ENCODE assay signal across 9 cellular contexts in the genomic region with DNA sequence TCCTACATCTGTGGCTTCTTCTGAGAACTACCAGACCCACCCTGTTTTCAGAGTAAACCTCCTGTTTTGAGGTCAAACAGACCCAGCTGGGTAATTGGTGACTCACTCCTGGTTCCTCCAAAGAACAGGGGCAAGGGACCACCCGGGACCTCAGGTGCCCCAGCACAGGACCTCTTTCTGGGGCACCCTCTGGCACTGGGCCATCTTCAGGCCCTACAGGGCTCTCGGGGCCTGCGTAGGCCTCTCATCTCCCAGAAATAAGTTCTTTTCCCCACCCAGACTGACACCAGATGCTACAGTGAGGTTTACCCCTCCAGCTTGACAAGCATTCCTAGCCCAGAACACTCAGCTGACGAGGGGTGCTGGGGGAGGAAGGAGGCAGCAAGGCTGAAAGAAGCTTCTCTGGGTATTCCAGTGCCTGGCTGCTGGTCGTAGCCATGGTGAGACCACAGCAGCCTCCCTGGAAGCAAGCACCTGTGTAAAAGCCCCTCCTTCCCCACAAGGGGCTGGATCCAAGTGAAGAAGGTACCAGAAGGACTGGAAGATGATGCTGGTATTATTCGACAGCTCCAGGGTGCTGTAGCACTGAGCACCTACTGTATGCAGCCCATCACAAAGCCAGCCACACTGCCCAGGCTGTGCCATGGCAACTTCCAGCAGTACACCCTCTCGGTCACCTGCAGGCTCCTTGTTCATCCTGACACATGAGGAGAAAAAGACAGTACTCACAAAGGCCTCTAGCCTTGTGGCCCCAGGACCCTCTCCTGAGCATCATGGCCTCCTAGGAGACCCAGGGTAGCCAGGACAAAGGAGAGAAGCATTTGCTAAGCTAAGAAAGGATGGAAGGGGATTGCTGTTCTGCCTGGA. TPM values are rescaled to one million over a fixed set of nuclear protein-coding genes. Genes with fewer than 3 reads are reported as not detected.
DNase-seq lines count a peak whose midpoint lies in the region; ATAC-seq, FAIRE-seq and TF ChIP-seq lines count a peak whose summit lies in the region.
"Had no signal": no experiment of that assay in that cellular context is flagged by ENCODE, and none has a peak within 500 bp of the region (broad histone marks: within the 10 kb centered on the region; RNA-seq: fewer than 3 reads in every experiment).

No MANE protein-coding gene starts in this region.

- H3K4me1 Mint-ChIP-seq in stimulated activated memory B cell treated with anti-CD40 and anti-IgM and Interleukin-4, amounts not matched to agents 10 μg/mL and 1 μg/mL and 100 μg/mL, for 72 hours = peaks cover 72% of the 10 kb centered on the region

- ATAC-seq in GM12878 (peak; percentile 0; the same call in 2 of the 3 replicates), foreskin keratinocyte (no peak)
- peak; percentile 67 for ATAC-seq in stimulated activated memory B cell treated with anti-CD40 and anti-IgM and Interleukin-4, amounts not matched to agents 10 μg/mL and 1 μg/mL and 100 μg/mL, for 72 hours

- H4K8ac ChIP-seq in mesendoderm (ENCODE audit: low read depth, low read length) = no peak overlapping the region

- no peak overlapping the region for H2BK120ac ChIP-seq in mesendoderm (ENCODE audit: low read depth, low read length)

- peak overlapping the region; percentile 45; the same call in 1 of the 2 replicates for H2AFZ ChIP-seq in Loucy (ENCODE audit: low read length)
- peak overlapping the region; percentile 36 for H2AFZ ChIP-seq in GM12878 (ENCODE audit: control insufficient read depth, low read depth, low read length)

- SMC1A ChIA-PET in GM12878 (lab: Charles Lee; ENCODE audit: uncharacterized antibody, unreplicated experiment) = interaction anchor here (1.1 to 6.2 kb wide), 5 partner anchors 10 to 43 kb away, joined by 4 to 56 read pairs (median 9); no protein-coding TSS in a partner anchor

- BruUV-seq in GM12878 (replicated peaks; lab: Mats Ljungman, UMichigan) = no TSS peak

- no peak overlapping the region for H2AK5ac ChIP-seq in mesendoderm (ENCODE audit: low read length)

- intact Hi-C loops in GM12878 (cut with micrococcal nuclease; ENCODE audit: unreplicated experiment) = no loop called here

- no peaks in the 10 kb centered on the region for H4K20me1 ChIP-seq in Loucy (ENCODE audit: insufficient read depth, low read length, poor library complexity, severe bottlenecking)
- H4K20me1 ChIP-seq in GM12878 (ENCODE audit: control insufficient read depth, insufficient read depth) = no peaks in the 10 kb centered on the region

- no peaks in the 10 kb centered on the region for H3K27me3 ChIP-seq in Loucy (ENCODE audit: insufficient read depth, low read length, poor library complexity, severe bottlenecking)
- H3K27me3 ChIP-seq in GM12878 (replicated peaks in 1 of 2; ENCODE audit: control insufficient read depth in 2 of 2, insufficient read depth in 2 of 2, low read length in 1 of 2) = no peaks in the 10 kb centered on the region
- peaks cover 44% of the 10 kb centered on the region for H3K27me3 ChIP-seq in foreskin keratinocyte
- H3K27me3 ChIP-seq in mesendoderm (ENCODE audit: insufficient read depth, low read length, poor library complexity) = no peaks in the 10 kb centered on the region

- H3K27ac Mint-ChIP-seq in stimulated activated memory B cell treated with anti-CD40 and anti-IgM and Interleukin-4, amounts not matched to agents 10 μg/mL and 1 μg/mL and 100 μg/mL, for 72 hours = peak overlapping the region; percentile 99

- H3K36me3 ChIP-seq in Loucy (ENCODE audit: insufficient read depth, low read length) (no peaks in the 10 kb centered on the region), GM12878 (ENCODE audit: control insufficient read depth in 2 of 2, insufficient read depth in 2 of 2, low read length in 1 of 2) (peaks cover 0 to 3% of the 10 kb centered on the region in 2 experiments; a peak in 2 of 4 replicates), mesendoderm (ENCODE audit: control insufficient read depth, insufficient read depth, low read length) (no peaks in the 10 kb centered on the region)

- DNase-seq in NCI-H82 (lab: John Stamatoyannopoulos, UW) (peak; percentile 5), NCI-H82 treated with DMSO at 0.1 percent for 48 hours (lab: John Stamatoyannopoulos, UW; ENCODE audit: unreplicated experiment) (no peak), GM12878 (ENCODE audit: low read depth, low spot score) (no peak), foreskin keratinocyte (no peak), NCI-H187 (lab: John Stamatoyannopoulos, UW) (no peak), mesendoderm (no peak)
- DNase-seq: GOT3 had no signal

- H3K4me3 Mint-ChIP-seq in stimulated activated memory B cell treated with anti-CD40 and anti-IgM and Interleukin-4, amounts not matched to agents 10 μg/mL and 1 μg/mL and 100 μg/mL, for 72 hours = peak overlapping the region; percentile 30

- no peak overlapping the region for H2BK15ac ChIP-seq in mesendoderm (replicated peaks; ENCODE audit: low read depth)

- TF ChIP-seq EP300 in GM12878 (IDR thresholded peaks at IDR 0.05; ENCODE audit: borderline replicate concordance in 1 of 2, control insufficient read depth in 1 of 2, low read depth in 2 of 2, low read length in 2 of 2) = no peak

- in situ Hi-C loops in GM12878 (cut with MboI) = no loop called here

- no peak overlapping the region for H3K4ac ChIP-seq in mesendoderm (ENCODE audit: low read depth, low read length)

- 58% methylated on average over 6 of the region's 7 CpGs for WGBS in GM12878 (ENCODE audit: insufficient coverage, insufficient replicate concordance, low lambda C conversion rate, missing lambda C conversion rate)
- no CpG with 5 or more reads among the region's 7 CpGs for WGBS in mesendoderm (ENCODE audit: extremely low coverage, insufficient coverage, low lambda C conversion rate)

- H2BK5ac ChIP-seq in mesendoderm (ENCODE audit: low read length) = no peak overlapping the region

- H3K79me2 ChIP-seq in Loucy (ENCODE audit: insufficient read depth, low read length) (no peaks in the 10 kb centered on the region), GM12878 (ENCODE audit: control insufficient read depth, insufficient read depth, low read length) (peaks cover 12% of the 10 kb centered on the region), mesendoderm (ENCODE audit: control insufficient read depth, insufficient read depth, low read length) (no peaks in the 10 kb centered on the region)

- no peak overlapping the region for H3K56ac ChIP-seq in mesendoderm (ENCODE audit: low read length)

- FAIRE-seq in GM12878 (lab: Jason Lieb, UNC) = no peak

- peak overlapping the region; percentile 93 for H3K27ac ChIP-seq in GM12878 (ENCODE audit: control insufficient read depth, insufficient read depth)
- no peak overlapping the region for H3K27ac ChIP-seq in foreskin keratinocyte
- H3K27ac ChIP-seq in mesendoderm (ENCODE audit: low read depth, low read length) = no peak overlapping the region

- no peak overlapping the region for H3K18ac ChIP-seq in mesendoderm (ENCODE audit: low read length)

- no peaks in the 10 kb centered on the region for H3F3A ChIP-seq in Loucy (ENCODE audit: low read depth)

- H3K23ac ChIP-seq in mesendoderm (ENCODE audit: low read length) = no peak overlapping the region

- no peak overlapping the region for H4K5ac ChIP-seq in mesendoderm (ENCODE audit: low read length)

- H3K9me3 Mint-ChIP-seq in stimulated activated memory B cell treated with anti-CD40 and anti-IgM and Interleukin-4, amounts not matched to agents 10 μg/mL and 1 μg/mL and 100 μg/mL, for 72 hours = peaks cover 3% of the 10 kb centered on the region

- H3K9ac ChIP-seq in Loucy (ENCODE audit: low read depth, low read length, poor library complexity, severe bottlenecking) = peak overlapping the region; percentile 12
- peak overlapping the region; percentile 98 for H3K9ac ChIP-seq in GM12878 (ENCODE audit: control insufficient read depth, insufficient read depth, low read length)
- no peak overlapping the region for H3K9ac ChIP-seq in mesendoderm (ENCODE audit: low read length)

- H3K9me2 ChIP-seq in Loucy (replicated peaks; ENCODE audit: low read depth, low read length) = no peaks in the 10 kb centered on the region

- RAD21 ChIA-PET in GM12878 (lab: Charles Lee; ENCODE audit: unreplicated experiment) = interaction anchor here (0.8 to 4.0 kb wide), 4 partner anchors 10 to 44 kb away, joined by 3 to 51 read pairs (median 13); no protein-coding TSS in a partner anchor

- no peak overlapping the region for H3K4me2 ChIP-seq in Loucy (ENCODE audit: low read depth, low read length, poor library complexity, severe bottlenecking)
- peak overlapping the region; percentile 99 for H3K4me2 ChIP-seq in GM12878 (ENCODE audit: control insufficient read depth, insufficient read depth)
- H3K4me2 ChIP-seq in mesendoderm (ENCODE audit: low read length) = no peak overlapping the region

- no peak for TF ChIP-seq POLR2A in GM12878 (IDR thresholded peaks at IDR 0.05; ENCODE audit: low read depth, low read length)

- no peak for TF ChIP-seq RAD21 in GM12878 (IDR thresholded peaks at IDR 0.05; ENCODE audit: insufficient read depth, low read depth, low read length)

- peaks cover 44% of the 10 kb centered on the region for H3K36me3 Mint-ChIP-seq in stimulated activated memory B cell treated with anti-CD40 and anti-IgM and Interleukin-4, amounts not matched to agents 10 μg/mL and 1 μg/mL and 100 μg/mL, for 72 hours

- no peaks in the 10 kb centered on the region for H3K9me3 ChIP-seq in Loucy (ENCODE audit: insufficient read depth, low read depth, low read length)
- no peaks in the 10 kb centered on the region for H3K9me3 ChIP-seq in GM12878 (replicated peaks; ENCODE audit: control insufficient read depth, insufficient read depth, low read length)

- peaks cover 36% of the 10 kb centered on the region for H3K4me1 ChIP-seq in Loucy (ENCODE audit: insufficient read depth, low read length, poor library complexity, severe bottlenecking)
- H3K4me1 ChIP-seq in GM12878 (ENCODE audit: control insufficient read depth, insufficient read depth, low read length) = peaks cover 34% of the 10 kb centered on the region
- H3K4me1 ChIP-seq in foreskin keratinocyte = no peaks in the 10 kb centered on the region
- H3K4me1 ChIP-seq in mesendoderm (ENCODE audit: control insufficient read depth, low read depth, low read length) = peaks cover 2% of the 10 kb centered on the region

- H3K4me3 ChIP-seq in Loucy (ENCODE audit: low read length, poor library complexity, severe bottlenecking) (no peak overlapping the region), GM12878 (no peak overlapping the region), mesendoderm (ENCODE audit: low read length) (no peak overlapping the region)

- CTCF ChIA-PET in GM12878 (lab: Yijun Ruan, JAX) = interaction anchor here (1.8 to 4.4 kb wide), 3 partner anchors 12 to 44 kb away, joined by 6 to 21 read pairs (median 12); no protein-coding TSS in a partner anchor

- H3K79me1 ChIP-seq in mesendoderm (ENCODE audit: low read length) = no peaks in the 10 kb centered on the region

- TF ChIP-seq CTCF in Loucy (conservative IDR thresholded peaks at IDR 0.05; ENCODE audit: low read length) = no peak
- no peak for TF ChIP-seq CTCF in GM12878 (IDR thresholded peaks at IDR 0.05 in 2 of 3, conservative IDR thresholded peaks at IDR 0.05 in 1 of 3; ENCODE audit: control insufficient read depth in 2 of 3, extremely low read depth in 1 of 3, insufficient read depth in 1 of 3, low read depth in 3 of 3, low read length in 3 of 3)
- TF ChIP-seq CTCF in foreskin keratinocyte (conservative IDR thresholded peaks at IDR 0.05) = no peak

- no peaks in the 10 kb centered on the region for H3K27me3 Mint-ChIP-seq in stimulated activated memory B cell treated with anti-CD40 and anti-IgM and Interleukin-4, amounts not matched to agents 10 μg/mL and 1 μg/mL and 100 μg/mL, for 72 hours

- POLR2A ChIA-PET in GM12878 (lab: Charles Lee) = interaction anchor here (1.6 to 2.1 kb wide), 2 partner anchors 8 to 44 kb away, joined by 5 to 11 read pairs; no protein-coding TSS in a partner anchor

RNA-seq across cellular contexts. Expression of a gene that starts 47.4 kb away (rescaled TPM):
- total RNA-seq in GM12878 (2013; cell fraction: nucleolus; rRNA removed) = 41.8 and 52.8 TPM in 2 replicates
- total RNA-seq in GM12878 (2014; rRNA removed) (67.1 and 72.5 TPM in 2 replicates), GM12878 (2014; rRNA removed; fragmentation: Illumina TruSeq; extraction: Trizol) (29.0 and 29.8 TPM in 2 replicates), GM12878 (2021) (62.4 and 69.0 TPM in 2 replicates), foreskin keratinocyte (not detected in 2 replicates)
- polyA plus RNA-seq in GM12878 (2011; ENCODE audit: low read depth) = 20.4 TPM
- polyA plus RNA-seq in GM12878 (2011; rRNA removed) (0.33 and 0.43 TPM in 2 replicates), GM12878 (2014; fragmentation: Illumina TruSeq; extraction: Trizol) (27.6 and 49.5 TPM in 2 replicates), GM12878 (2014; fragmentation: Nextera tagmentation; extraction: Ambion mirVana) (1 to 10 TPM; 3.3 to 6.5 TPM), GM12878 (2014; rRNA removed) (102 and 104 TPM in 2 replicates), GM12878 (2016; fragmentation: Nextera tagmentation; extraction: Ambion mirVana) (10 to 100 TPM; 31.1 to 37.4 TPM), foreskin keratinocyte (not detected in 2 replicates)
- polyA plus RNA-seq in GM12878 (2011; cell fraction: cytosol; rRNA removed) = 0.55 and 0.76 TPM in 2 replicates
- polyA plus RNA-seq in GM12878 (2011; cell fraction: nucleus; rRNA removed) = 2.6 and 4.4 TPM in 2 replicates
- 48.8 and 49.2 TPM in 2 replicates for polyA plus RNA-seq in GM12878 (2012)
- polyA minus RNA-seq in GM12878 (2011; rRNA and poly(A)+ RNA removed) = 0.15 and 1.2 TPM in 2 replicates
- not detected in 2 replicates for polyA minus RNA-seq in GM12878 (2011; cell fraction: cytosol; rRNA and poly(A)+ RNA removed)
- polyA minus RNA-seq in GM12878 (2011; cell fraction: nucleus; rRNA and poly(A)+ RNA removed) = 0.24 and 1.4 TPM in 2 replicates
- polyA plus RNA-seq in mesendoderm (2013, experiment 1 of 2) = 0.62 TPM
- polyA plus RNA-seq in mesendoderm (2013, experiment 2 of 2) = 0.43 TPM

Comparison
In these comparisons a context has a peak if more than half of its experiments do, and no peak if none do; other contexts are left out.
1. RNA of a gene that starts 47.4 kb away (total RNA-seq): 29.0 to 72.5 TPM in GM12878; not detected in foreskin keratinocyte; every median in the first group is over 10 times any median in the second.